ENCODE assay signal across 19 cellular contexts in the genomic region with DNA sequence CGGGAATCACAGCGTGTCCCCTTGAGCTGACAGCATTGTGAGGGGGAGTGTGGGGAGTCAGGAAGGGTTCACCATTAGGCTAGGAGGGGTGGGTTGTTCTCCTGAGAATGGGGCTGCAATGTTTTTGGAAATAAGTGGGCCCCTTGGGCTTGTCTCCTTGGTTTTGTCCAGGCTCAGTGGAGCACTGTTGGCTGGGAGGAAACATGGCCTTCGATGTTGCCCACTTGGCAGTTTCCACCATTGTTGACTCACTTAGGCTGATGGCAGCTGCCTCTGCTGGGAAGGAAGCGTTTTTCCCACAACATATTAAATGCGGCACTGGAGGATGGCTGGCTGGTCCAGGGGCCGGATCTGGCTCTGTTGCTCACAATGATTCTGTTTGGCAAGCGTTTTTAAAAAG.
DNase-seq lines count a peak whose midpoint lies in the region; ATAC-seq and TF ChIP-seq lines count a peak whose summit lies in the region.
"Had no signal": no experiment of that assay in that cellular context is flagged by ENCODE, and none has a peak within 500 bp of the region (broad histone marks: within the 10 kb centered on the region; RNA-seq: fewer than 3 reads in every experiment).

No MANE protein-coding gene starts in this region.

- peak overlapping the region; percentile 97 for H3K27ac Mint-ChIP-seq in neural crest cell (ENCODE audit: unreplicated experiment)
- H3K27ac Mint-ChIP-seq: CD8-positive, alpha-beta memory T cell; dendritic cell treated with granulocyte-macrophage colony-stimulating factor and Interleukin-4, amounts not matched to agents 40 ng/mL and 50 ng/mL, for 4 days; naive B cell; T-cell had no signal

- no peak for TF ChIP-seq RAD21 in IMR-90 (IDR thresholded peaks at IDR 0.05; ENCODE audit: low read length)

- H3K23ac ChIP-seq in IMR-90 (ENCODE audit: low read depth, low read length) = no peak overlapping the region

- H3K4me1 Mint-ChIP-seq in neural crest cell = peaks cover 20% of the 10 kb centered on the region
- H3K4me1 Mint-ChIP-seq: CD8-positive, alpha-beta memory T cell; naive B cell; T-cell had no signal

- H3K4me2 ChIP-seq in IMR-90 (ENCODE audit: low read depth, low read length) = no peak overlapping the region

- ATAC-seq in IMR-90 (ENCODE audit: low read depth) (no peak), HG03159 (IDR thresholded peaks at IDR 0.05; ENCODE audit: unreplicated experiment) (no peak)
- ATAC-seq: T-cell had no signal

- no peak overlapping the region for H3K9ac ChIP-seq in IMR-90 (ENCODE audit: low read depth, low read length)

- H3K14ac ChIP-seq in IMR-90 (replicated peaks; ENCODE audit: low read depth, low read length) = no peak overlapping the region

- dilution Hi-C loops in IMR-90 (cut with HindIII; ENCODE audit: low sequenced_read_pairs, unreplicated experiment) = no loop called here

- no peak for TF ChIP-seq CTCF in IMR-90 (conservative IDR thresholded peaks at IDR 0.05; ENCODE audit: low read depth, low read length)
- TF ChIP-seq CTCF in fibroblast of mammary gland (conservative IDR thresholded peaks at IDR 0.05; ENCODE audit: control insufficient read depth, insufficient read depth, low read depth, low read length) = no peak
- no peak for TF ChIP-seq CTCF in neural crest cell (conservative IDR thresholded peaks at IDR 0.05)

- no peak overlapping the region for H4K91ac ChIP-seq in IMR-90 (ENCODE audit: insufficient read depth, low read depth, low read length)

- H3K4me3 ChIP-seq in IMR-90 (ENCODE audit: insufficient read depth, low read depth, low read length) (no peak overlapping the region), fibroblast of mammary gland (ENCODE audit: control insufficient read depth, low read depth, low read length) (no peak overlapping the region)
- H3K4me3 ChIP-seq: prostate gland, upper lobe of left lung had no signal

- no peaks in the 10 kb centered on the region; the same call in 1 of the 2 replicates for H3K9me3 ChIP-seq in IMR-90 (ENCODE audit: control insufficient read depth, insufficient read depth, low read length)
- H3K9me3 ChIP-seq: prostate gland, upper lobe of left lung had no signal

- no peak overlapping the region for H2AK5ac ChIP-seq in IMR-90 (ENCODE audit: low read depth, low read length)

- H3K36me3 Mint-ChIP-seq in neural crest cell (ENCODE audit: low read depth) = no peaks in the 10 kb centered on the region
- H3K36me3 Mint-ChIP-seq: CD8-positive, alpha-beta memory T cell; naive B cell; T-cell had no signal

- no peaks in the 10 kb centered on the region for H3K79me1 ChIP-seq in IMR-90 (ENCODE audit: low read depth in 1 of 2, low read length in 2 of 2)

- H3K9me3 Mint-ChIP-seq in neural crest cell = peaks cover 2% of the 10 kb centered on the region
- H3K9me3 Mint-ChIP-seq: dendritic cell treated with granulocyte-macrophage colony-stimulating factor and Interleukin-4, amounts not matched to agents 40 ng/mL and 50 ng/mL, for 4 days had no signal

- H2AFZ ChIP-seq in IMR-90 (replicated peaks; ENCODE audit: low read length, poor library complexity) = peak overlapping the region; percentile 2

- DNase-seq in AG08395 (ENCODE audit: low spot score) = peak; percentile 24
- no peak for DNase-seq in IMR-90
- DNase-seq in fibroblast of mammary gland (ENCODE audit: low read depth) = peak; percentile 40
- DNase-seq in neural crest cell (ENCODE audit: low read depth, low spot score) = no peak
- DNase-seq in SK-N-DZ (ENCODE audit: low spot score) = no peak
- no peak for DNase-seq in DMS79 (lab: John Stamatoyannopoulos, UW)
- DNase-seq in A172 (ENCODE audit: low spot score) = no peak
- DNase-seq: activated effector memory CD4-positive, alpha-beta T cell treated with anti-CD3 and anti-CD28 coated beads, Interleukin-2, amount 50 U/mL, for 16 hours; CD8-positive, alpha-beta memory T cell; naive B cell; NCI-H2171 treated with DMSO at 0.1 percent for 48 hours; stimulated activated CD4-positive, alpha-beta T cell treated with anti-CD3 and anti-CD28 coated beads, Interleukin-15, amount 100 ng/mL, for 24 hours; stimulated activated naive CD4-positive, alpha-beta T cell treated with Interleukin-2 at 50 U/mL for 16 hours; T-cell; upper lobe of left lung; WERI-Rb-1 had no signal

- intact Hi-C loops in IMR-90 (cut with micrococcal nuclease) = no loop called here

- H2BK15ac ChIP-seq in IMR-90 (ENCODE audit: low read depth, low read length) = no peak overlapping the region

- H3K56ac ChIP-seq in IMR-90 (ENCODE audit: extremely low read depth, insufficient read depth, low read length) = no peak overlapping the region

- no peak overlapping the region for H4K8ac ChIP-seq in IMR-90 (ENCODE audit: low read depth in 2 of 2, low read length in 2 of 2)

- no peak overlapping the region for H3K18ac ChIP-seq in IMR-90 (ENCODE audit: low read depth, low read length)

- H3K4me1 ChIP-seq in IMR-90 (ENCODE audit: control insufficient read depth, insufficient read depth, low read length) = no peaks in the 10 kb centered on the region
- H3K4me1 ChIP-seq: prostate gland, upper lobe of left lung had no signal

- no peak overlapping the region for H3K27ac ChIP-seq in IMR-90 (ENCODE audit: insufficient read depth, low read length)
- H3K27ac ChIP-seq: prostate gland, upper lobe of left lung, WERI-Rb-1 had no signal

- no peak overlapping the region for H2BK120ac ChIP-seq in IMR-90 (ENCODE audit: low read depth, low read length)

- BruUV-seq in IMR-90 (replicated peaks; lab: Mats Ljungman, UMichigan) = no TSS peak

- H2BK20ac ChIP-seq in IMR-90 (ENCODE audit: low read depth, low read length) = no peak overlapping the region

- 92% methylated on average over 2 of the region's 7 CpGs; no CpG with 5 or more reads in 1 of the 2 experiments for WGBS in IMR-90 (ENCODE audit: extremely low coverage in 2 of 2, insufficient read length in 1 of 2), 2 experiments

- in situ Hi-C loops in IMR-90 (cut with MboI; ENCODE audit: low sequenced_read_pairs) = no loop called here

- H3K9me1 ChIP-seq in IMR-90 (ENCODE audit: insufficient read depth, low read length) = no peaks in the 10 kb centered on the region; the same call in 1 of the 2 replicates

- H3K4ac ChIP-seq in IMR-90 (ENCODE audit: low read depth, low read length) = no peak overlapping the region

- H3K27me3 Mint-ChIP-seq in neural crest cell (ENCODE audit: low read depth) = no peaks in the 10 kb centered on the region

- no peak for TF ChIP-seq POLR2A in IMR-90 (IDR thresholded peaks at IDR 0.05; ENCODE audit: low read depth, low read length)

- H2BK5ac ChIP-seq in IMR-90 (ENCODE audit: low read depth, low read length, poor library complexity, severe bottlenecking) = no peak overlapping the region

- no peak overlapping the region for H4K5ac ChIP-seq in IMR-90 (ENCODE audit: low read depth, low read length)

- POLR2A ChIA-PET in IMR-90 (lab: Charles Lee; ENCODE audit: unreplicated experiment) = no interaction called here

- H3K4me3 Mint-ChIP-seq in neural crest cell = no peak overlapping the region
- H3K4me3 Mint-ChIP-seq: CD8-positive, alpha-beta memory T cell; dendritic cell treated with granulocyte-macrophage colony-stimulating factor and Interleukin-4, amounts not matched to agents 40 ng/mL and 50 ng/mL, for 4 days; naive B cell; T-cell had no signal

- CTCF ChIA-PET in IMR-90 (lab: Yijun Ruan, JAX) = no interaction called here

- H2AK9ac ChIP-seq in IMR-90 (replicated peaks; ENCODE audit: low read depth, low read length, poor library complexity) = no peak overlapping the region

- H3K27me3 ChIP-seq in IMR-90 (ENCODE audit: control insufficient read depth, insufficient read depth, low read length) = no peaks in the 10 kb centered on the region; the same call in 1 of the 2 replicates
- H3K27me3 ChIP-seq: upper lobe of left lung had no signal

- H3K36me3 ChIP-seq in IMR-90 (ENCODE audit: control insufficient read depth, insufficient read depth, low read length) = no peaks in the 10 kb centered on the region
- H3K36me3 ChIP-seq: prostate gland, upper lobe of left lung, WERI-Rb-1 had no signal

- no peaks in the 10 kb centered on the region for H4K20me1 ChIP-seq in IMR-90 (ENCODE audit: insufficient read depth, low read length)

TF ChIP-seq in IMR-90, 13 proteins besides CTCF, POLR2A, EP300 and RAD21:
- TF ChIP-seq NFE2L2 (IDR thresholded peaks at IDR 0.05; ENCODE audit: low read depth, low read length) = no peak
- TF ChIP-seq CEBPB (IDR thresholded peaks at IDR 0.05; ENCODE audit: low read depth, low read length) = no peak
- no peak for TF ChIP-seq SMC3 (IDR thresholded peaks at IDR 0.05; ENCODE audit: low read depth, low read length)
- TF ChIP-seq FOS (IDR thresholded peaks at IDR 0.05; ENCODE audit: low read depth, low read length) = no peak
- TF ChIP-seq MAFK (IDR thresholded peaks at IDR 0.05; ENCODE audit: low read depth, low read length) = no peak
- no peak for TF ChIP-seq MAZ (IDR thresholded peaks at IDR 0.05; ENCODE audit: borderline replicate concordance, low read depth, low read length)
- TF ChIP-seq MXI1 (IDR thresholded peaks at IDR 0.05; ENCODE audit: borderline replicate concordance, low read depth, low read length) = no peak
- no peak for TF ChIP-seq BHLHE40 (IDR thresholded peaks at IDR 0.05; ENCODE audit: low read depth, low read length)
- TF ChIP-seq, protein P1, sequence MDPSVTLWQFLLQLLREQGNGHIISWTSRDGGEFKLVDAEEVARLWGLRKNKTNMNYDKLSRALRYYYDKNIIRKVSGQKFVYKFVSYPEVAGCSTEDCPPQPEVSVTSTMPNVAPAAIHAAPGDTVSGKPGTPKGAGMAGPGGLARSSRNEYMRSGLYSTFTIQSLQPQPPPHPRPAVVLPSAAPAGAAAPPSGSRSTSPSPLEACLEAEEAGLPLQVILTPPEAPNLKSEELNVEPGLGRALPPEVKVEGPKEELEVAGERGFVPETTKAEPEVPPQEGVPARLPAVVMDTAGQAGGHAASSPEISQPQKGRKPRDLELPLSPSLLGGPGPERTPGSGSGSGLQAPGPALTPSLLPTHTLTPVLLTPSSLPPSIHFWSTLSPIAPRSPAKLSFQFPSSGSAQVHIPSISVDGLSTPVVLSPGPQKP (IDR thresholded peaks at IDR 0.05; ENCODE audit: borderline replicate concordance, low read depth, low read length) = no peak
- TF ChIP-seq RFX5 (IDR thresholded peaks at IDR 0.05; ENCODE audit: low read depth, low read length) = no peak
- TF ChIP-seq USF2 (IDR thresholded peaks at IDR 0.05; ENCODE audit: low read depth, low read length) = no peak

Comparison
In these comparisons a context has a peak if more than half of its experiments do, and no peak if none do; other contexts are left out.
1. DNase-seq: peak in AG08395 (single experiment) and fibroblast of mammary gland (single experiment); none in IMR-90 (single experiment), neural crest cell (single experiment), SK-N-DZ (single experiment), DMS79 (single experiment) and A172 (single experiment).